Comparison of ENCODE assay signal across 34 cellular contexts in the genomic region with DNA sequence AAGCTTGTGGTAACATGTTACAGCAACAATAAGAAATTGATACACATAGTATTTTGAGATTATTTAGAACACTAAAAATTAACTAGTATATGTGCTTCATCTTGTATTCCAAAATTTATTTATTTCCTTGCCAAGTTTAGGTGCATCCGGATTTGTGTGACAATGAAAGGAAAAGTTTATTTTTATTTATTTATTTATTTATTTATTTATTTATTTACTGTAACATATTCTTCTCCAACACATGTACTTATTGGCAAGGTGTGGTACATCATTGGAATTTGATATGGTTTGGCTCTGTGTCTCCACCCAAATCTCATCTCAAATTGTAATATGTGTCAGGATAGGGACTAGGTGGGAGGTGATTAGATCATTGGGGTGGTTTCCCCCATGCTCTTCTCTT.
"Had no signal": no experiment of that assay in that cellular context is flagged by ENCODE, and none has a peak within 500 bp of the region (broad histone marks: within the 10 kb centered on the region; RNA-seq: fewer than 3 reads in every experiment).

No MANE protein-coding gene starts in this region.

- H3K4me3 ChIP-seq: MG63 had no signal

- H3K36me3 ChIP-seq: MG63 had no signal

- DNase-seq: Karpas-422, Kasumi-1, MG63, MM.1S, MV-4-11, NCI-H1048, NCI-H1092, NCI-H1092 treated with DMSO at 0.1 percent for 48 hours, NCI-H1105, NCI-H1105 treated with DMSO at 0.1 percent for 48 hours, NCI-H1417, NCI-H1417 treated with DMSO at 0.1 percent for 48 hours, NCI-H1436, NCI-H1436 treated with DMSO at 0.1 percent for 48 hours, NCI-H146, NCI-H1694, NCI-H1694 treated with DMSO at 0.1 percent for 48 hours, NCI-H187, NCI-H187 treated with DMSO at 0.1 percent for 48 hours, NCI-H1930, NCI-H2029, NCI-H2029 treated with DMSO at 0.1 percent for 48 hours, NCI-H2081, NCI-H2081 treated with DMSO at 0.1 percent for 48 hours, NCI-H2107, NCI-H2171, NCI-H2171 treated with DMSO at 0.1 percent for 48 hours, NCI-H2227 treated with DMSO at 0.1 percent for 48 hours, NCI-H226, NCI-H345, NCI-H446, NCI-H446 treated with DMSO at 0.1 percent for 48 hours, NCI-H510A, NCI-H510A treated with DMSO at 0.1 percent for 48 hours had no signal

- H3K9me3 ChIP-seq: MG63 had no signal
